16 cellular contexts compared by ENCODE assay signal in genomic region chr7:119413314-119413805, GRCh38.
DNase-seq lines count a peak whose midpoint lies in the region; ATAC-seq and TF ChIP-seq lines count a peak whose summit lies in the region.
"Had no signal": no experiment of that assay in that cellular context is flagged by ENCODE, and none has a peak within 500 bp of the region (broad histone marks: within the 10 kb centered on the region; RNA-seq: fewer than 3 reads in every experiment).

No MANE protein-coding gene starts in this region.

- H3K27me3 ChIP-seq in sigmoid colon, result no peaks in the 10 kb centered on the region
- H3K27me3 ChIP-seq: BLaER1 had no signal

- H3K27me3 Mint-ChIP-seq in chondrocyte (ENCODE audit: low read depth), result no peaks in the 10 kb centered on the region
- H3K27me3 Mint-ChIP-seq: CD4-positive, alpha-beta memory T cell had no signal

- no peak overlapping the region for H3K4me3 ChIP-seq in sigmoid colon
- H3K4me3 ChIP-seq: BLaER1, GM23338 had no signal

- H3K27ac Mint-ChIP-seq in chondrocyte (ENCODE audit: unreplicated experiment), result no peak overlapping the region
- H3K27ac Mint-ChIP-seq: CD4-positive, alpha-beta memory T cell; GM23338 had no signal

- intact Hi-C loops in sigmoid colon (cut with DNase I), result no loop called here

- H3K4me1 ChIP-seq in sigmoid colon, result no peaks in the 10 kb centered on the region

- 95 to 96% methylated on average over 22 of the region's 22 CpGs for WGBS in sigmoid colon, 2 donors

- TF ChIP-seq CTCF in chondrocyte (IDR thresholded peaks at IDR 0.05) (no peak), sigmoid colon (IDR thresholded peaks at IDR 0.05) (no peak)

- H3K36me3 ChIP-seq in sigmoid colon, result no peaks in the 10 kb centered on the region
- H3K36me3 ChIP-seq: BLaER1 had no signal

- H3K9me3 ChIP-seq in sigmoid colon, result peaks cover 0 to 6% (median 0%) of the 10 kb centered on the region in 4 donors

- TF ChIP-seq EP300 in sigmoid colon (IDR thresholded peaks at IDR 0.05), result no peak

- no peak for TF ChIP-seq POLR2A in sigmoid colon (IDR thresholded peaks at IDR 0.05)

- no peaks in the 10 kb centered on the region for H3K36me3 Mint-ChIP-seq in chondrocyte (ENCODE audit: low read depth)
- H3K36me3 Mint-ChIP-seq: CD14-positive monocyte; CD4-positive, alpha-beta memory T cell had no signal

- peaks cover under 1% of the 10 kb centered on the region for H3K4me1 Mint-ChIP-seq in chondrocyte (ENCODE audit: low read depth)
- H3K4me1 Mint-ChIP-seq: CD14-positive monocyte; CD4-positive, alpha-beta memory T cell had no signal

- no peak overlapping the region for H3K27ac ChIP-seq in sigmoid colon
- H3K27ac ChIP-seq: BLaER1 had no signal

- no peak for ATAC-seq in HG03521 (IDR thresholded peaks at IDR 0.05; ENCODE audit: unreplicated experiment)
- no peak for ATAC-seq in HG03139 (IDR thresholded peaks at IDR 0.05; ENCODE audit: unreplicated experiment)
- ATAC-seq: GM23338 had no signal

- no peaks in the 10 kb centered on the region for H3K9me3 Mint-ChIP-seq in chondrocyte (ENCODE audit: low read depth)

- no peak overlapping the region for H3K4me3 Mint-ChIP-seq in chondrocyte (ENCODE audit: unreplicated experiment)
- H3K4me3 Mint-ChIP-seq: CD14-positive monocyte; CD4-positive, alpha-beta memory T cell; GM23338 had no signal

- in situ Hi-C loops in KBM-7 (cut with MboI; ENCODE audit: low pct_unique_long_range_greater_than_20kb, low sequenced_read_pairs), result no loop called here

- DNase-seq in activated effector memory CD4-positive, alpha-beta T cell treated with anti-CD3 and anti-CD28 coated beads, Interleukin-2, amount 50 U/mL, for 16 hours, result peak; percentile 57
- no peak for DNase-seq in activated effector memory CD4-positive, alpha-beta T cell treated with Interleukin-2 at 50 U/mL for 16 hours
- peak; percentile 84 for DNase-seq in chondrocyte (ENCODE audit: low spot score)
- peak; percentile 59 for DNase-seq in sigmoid colon
- no peak for DNase-seq in KBM-7
- DNase-seq: 8988T; CD4-positive, alpha-beta memory T cell; DMS153; DMS79; GDM1; HCEC 1CT had no signal

Comparison
In these comparisons a context has a peak if more than half of its experiments do, and no peak if none do; other contexts are left out.
1. DNase-seq: peak in activated effector memory CD4-positive, alpha-beta T cell treated with anti-CD3 and anti-CD28 coated beads, Interleukin-2, amount 50 U/mL, for 16 hours (single experiment), chondrocyte (single experiment) and sigmoid colon (single experiment); none in activated effector memory CD4-positive, alpha-beta T cell treated with Interleukin-2 at 50 U/mL for 16 hours (single experiment) and KBM-7 (single experiment).